In genomic region chr4:26279446-26279845, GRCh38 we compare ENCODE assay signal across 22 cellular contexts. TPM values are rescaled to one million over a fixed set of nuclear protein-coding genes. Genes with fewer than 3 reads are reported as not detected.
DNase-seq lines count a peak whose midpoint lies in the region; ATAC-seq and TF ChIP-seq lines count a peak whose summit lies in the region.
"Had no signal": no experiment of that assay in that cellular context is flagged by ENCODE, and none has a peak within 500 bp of the region (broad histone marks: within the 10 kb centered on the region; RNA-seq: fewer than 3 reads in every experiment).

No MANE protein-coding gene starts in this region.

- no peak overlapping the region for H2BK20ac ChIP-seq in IMR-90 (ENCODE audit: low read depth, low read length)

- in situ Hi-C loops in IMR-90 (cut with MboI; ENCODE audit: low sequenced_read_pairs): no loop called here

- ATAC-seq in IMR-90 (ENCODE audit: low read depth) (no peak), foreskin keratinocyte (no peak)
- ATAC-seq: GM12878 had no signal

- DNase-seq in IMR-90 (no peak), epithelial cell of esophagus (ENCODE audit: low read depth) (peak; percentile 62), foreskin keratinocyte (peak; percentile 34 to 45), NCI-H446 treated with DMSO at 0.1 percent for 48 hours (lab: John Stamatoyannopoulos, UW) (no peak), NCI-H1092 treated with DMSO at 0.1 percent for 48 hours (lab: John Stamatoyannopoulos, UW) (no peak), sigmoid colon (no peak)
- DNase-seq: 8988T; ACHN; BE2C; C1 segment of cervical spinal cord; CD4-positive, alpha-beta memory T cell; CD4-positive, CD25-positive, alpha-beta regulatory T cell; CD8-positive, alpha-beta memory T cell; COR-L47; DMS 273 treated with DMSO at 0.1 percent for 48 hours; DMS153; DMS79; DND-41; EL; GDM1 had no signal

- H3K27me3 ChIP-seq in IMR-90 (ENCODE audit: control insufficient read depth, insufficient read depth, low read length) (no peaks in the 10 kb centered on the region), foreskin keratinocyte (peaks cover 20% of the 10 kb centered on the region), sigmoid colon (no peaks in the 10 kb centered on the region)
- H3K27me3 ChIP-seq: BE2C, BLaER1 had no signal

- H3K9me3 ChIP-seq in IMR-90 (ENCODE audit: control insufficient read depth, insufficient read depth, low read length): no peaks in the 10 kb centered on the region
- no peaks in the 10 kb centered on the region for H3K9me3 ChIP-seq in sigmoid colon
- H3K9me3 ChIP-seq: BE2C, BLaER1 had no signal

- no peak overlapping the region for H2BK5ac ChIP-seq in IMR-90 (ENCODE audit: low read depth, low read length, poor library complexity, severe bottlenecking)

- H2AK9ac ChIP-seq in IMR-90 (replicated peaks; ENCODE audit: low read depth, low read length, poor library complexity): no peak overlapping the region

- H3K23ac ChIP-seq in IMR-90 (ENCODE audit: low read depth, low read length): no peak overlapping the region

- no peak overlapping the region for H3K9ac ChIP-seq in IMR-90 (ENCODE audit: low read depth, low read length)
- H3K9ac ChIP-seq: BLaER1 had no signal

- CTCF ChIA-PET in IMR-90 (lab: Yijun Ruan, JAX): no interaction called here

- no peak overlapping the region for H3K14ac ChIP-seq in IMR-90 (replicated peaks; ENCODE audit: low read depth, low read length)

- 0 out of 2 replicates have a peak, but pooled peaks cover 3% of the 10 kb centered on the region for H3K9me1 ChIP-seq in IMR-90 (ENCODE audit: insufficient read depth, low read length)

- no CpG with 5 or more reads among the region's 13 CpGs for WGBS in IMR-90 (ENCODE audit: extremely low coverage in 2 of 2, insufficient read length in 1 of 2), 2 experiments
- WGBS in sigmoid colon, 2 donors: 36 to 76% methylated on average over 13 of the region's 13 CpGs

- H3K18ac ChIP-seq in IMR-90 (ENCODE audit: low read depth, low read length): no peak overlapping the region

- no TSS peak for BruUV-seq in IMR-90 (replicated peaks; lab: Mats Ljungman, UMichigan)

- H3K56ac ChIP-seq in IMR-90 (ENCODE audit: extremely low read depth, insufficient read depth, low read length): no peak overlapping the region

- TF ChIP-seq CTCF in IMR-90 (conservative IDR thresholded peaks at IDR 0.05; ENCODE audit: low read depth, low read length): no peak
- TF ChIP-seq CTCF in epithelial cell of esophagus (IDR thresholded peaks at IDR 0.05; ENCODE audit: insufficient read depth, low read depth, low read length, missing control alignments): no peak
- no peak for TF ChIP-seq CTCF in foreskin keratinocyte (conservative IDR thresholded peaks at IDR 0.05)
- no peak for TF ChIP-seq CTCF in sigmoid colon (IDR thresholded peaks at IDR 0.05)

- H3K27ac ChIP-seq in IMR-90 (ENCODE audit: insufficient read depth, low read length) (no peak overlapping the region), foreskin keratinocyte (no peak overlapping the region), sigmoid colon (no peak overlapping the region)
- H3K27ac ChIP-seq: BLaER1 had no signal

- intact Hi-C loops in IMR-90 (cut with micrococcal nuclease): no loop called here
- intact Hi-C loops in sigmoid colon (cut with DNase I): no loop called here

- no peak overlapping the region for H2AFZ ChIP-seq in IMR-90 (replicated peaks; ENCODE audit: low read length, poor library complexity)

- no peaks in the 10 kb centered on the region for H3K79me1 ChIP-seq in IMR-90 (ENCODE audit: low read depth in 1 of 2, low read length in 2 of 2)

- no peak for TF ChIP-seq RAD21 in IMR-90 (IDR thresholded peaks at IDR 0.05; ENCODE audit: low read length)

- no peak overlapping the region for H3K4ac ChIP-seq in IMR-90 (ENCODE audit: low read depth, low read length)

- no peak overlapping the region for H4K91ac ChIP-seq in IMR-90 (ENCODE audit: insufficient read depth, low read depth, low read length)

- H3K4me3 ChIP-seq in IMR-90 (ENCODE audit: insufficient read depth, low read depth, low read length) (no peak overlapping the region), epithelial cell of esophagus (ENCODE audit: low read length) (no peak overlapping the region), sigmoid colon (no peak overlapping the region)
- H3K4me3 ChIP-seq: BLaER1, GM12878 had no signal

- no peak overlapping the region for H2BK15ac ChIP-seq in IMR-90 (ENCODE audit: low read depth, low read length)

- H4K20me1 ChIP-seq in IMR-90 (ENCODE audit: insufficient read depth, low read length): no peaks in the 10 kb centered on the region
- H4K20me1 ChIP-seq: BLaER1 had no signal

- TF ChIP-seq EP300 in sigmoid colon (IDR thresholded peaks at IDR 0.05): no peak

- H3K36me3 ChIP-seq in IMR-90 (ENCODE audit: control insufficient read depth, insufficient read depth, low read length) (no peaks in the 10 kb centered on the region), sigmoid colon (no peaks in the 10 kb centered on the region)
- H3K36me3 ChIP-seq: BE2C, BLaER1 had no signal

- peaks cover 5% of the 10 kb centered on the region for H3K4me1 ChIP-seq in IMR-90 (ENCODE audit: control insufficient read depth, insufficient read depth, low read length)
- H3K4me1 ChIP-seq in foreskin keratinocyte: no peaks in the 10 kb centered on the region
- H3K4me1 ChIP-seq in sigmoid colon: no peaks in the 10 kb centered on the region
- H3K4me1 ChIP-seq: BE2C had no signal

- no peak overlapping the region for H3K4me2 ChIP-seq in IMR-90 (ENCODE audit: low read depth, low read length)
- H3K4me2 ChIP-seq: BLaER1 had no signal

- peak overlapping the region; percentile 62; the same call in 1 of the 2 replicates for H2AK5ac ChIP-seq in IMR-90 (ENCODE audit: low read depth, low read length)

- H4K5ac ChIP-seq in IMR-90 (ENCODE audit: low read depth, low read length): no peak overlapping the region

- no peak overlapping the region for H4K8ac ChIP-seq in IMR-90 (ENCODE audit: low read depth in 2 of 2, low read length in 2 of 2)

- no peak for TF ChIP-seq POLR2A in IMR-90 (IDR thresholded peaks at IDR 0.05; ENCODE audit: low read depth, low read length)
- TF ChIP-seq POLR2A in sigmoid colon (IDR thresholded peaks at IDR 0.05): no peak

- H2BK120ac ChIP-seq in IMR-90 (ENCODE audit: low read depth, low read length): no peak overlapping the region; the same call in 1 of the 2 replicates

- dilution Hi-C loops in IMR-90 (cut with HindIII; ENCODE audit: low sequenced_read_pairs, unreplicated experiment): no loop called here

- POLR2A ChIA-PET in IMR-90 (lab: Charles Lee; ENCODE audit: unreplicated experiment): no interaction called here

TF ChIP-seq in IMR-90, 13 proteins besides CTCF, POLR2A, EP300 and RAD21:
- TF ChIP-seq RFX5 (IDR thresholded peaks at IDR 0.05; ENCODE audit: low read depth, low read length) (no peak), RCOR1 (IDR thresholded peaks at IDR 0.05; ENCODE audit: insufficient replicate concordance, low read length) (no peak), MAZ (IDR thresholded peaks at IDR 0.05; ENCODE audit: borderline replicate concordance, low read depth, low read length) (no peak), FOS (IDR thresholded peaks at IDR 0.05; ENCODE audit: low read depth, low read length) (no peak), MAFK (IDR thresholded peaks at IDR 0.05; ENCODE audit: low read depth, low read length) (no peak), NFE2L2 (IDR thresholded peaks at IDR 0.05; ENCODE audit: low read depth, low read length) (no peak)

RNA-seq across cellular contexts. Expression of gene RBPJ, which starts 41.4 kb away (rescaled TPM):
- total RNA-seq in IMR-90 (2012; rRNA removed) (148 and 172 TPM in 2 replicates), foreskin keratinocyte (29.3 and 31.5 TPM in 2 replicates), sigmoid colon (100 to 1,000 TPM in 2 of 4 donors, 10 to 100 TPM in 2; 78.4 to 114 (median 100) TPM)
- polyA plus RNA-seq in IMR-90 (2012; rRNA removed) (49.3 and 50.3 TPM in 2 replicates), foreskin keratinocyte (14.3 and 14.7 TPM in 2 replicates), sigmoid colon (10 to 100 TPM; 15.0 to 25.0 (median 15.0) TPM)
- 12.3 and 12.6 TPM in 2 replicates for polyA plus RNA-seq in IMR-90 (2012; cell fraction: cytosol; rRNA removed)
- 34.5 and 215 TPM in 2 replicates for polyA plus RNA-seq in IMR-90 (2012; cell fraction: nucleus; rRNA removed; ENCODE audit: low replicate concordance)

Comparison
In these comparisons a context has a peak if more than half of its experiments do, and no peak if none do; other contexts are left out.
1. DNase-seq: peak in epithelial cell of esophagus (single experiment) and foreskin keratinocyte (2 of 2); none in IMR-90 (single experiment), NCI-H446 treated with DMSO at 0.1 percent for 48 hours (single experiment), NCI-H1092 treated with DMSO at 0.1 percent for 48 hours (single experiment) and sigmoid colon (single experiment).